Comparison of ENCODE assay signal across 12 cellular contexts in genomic region chr10:102813734-102814455, GRCh38. TPM values are rescaled to one million over a fixed set of nuclear protein-coding genes. Genes with fewer than 3 reads are reported as not detected.
DNase-seq lines count a peak whose midpoint lies in the region; ATAC-seq and TF ChIP-seq lines count a peak whose summit lies in the region.
"Had no signal": no experiment of that assay in that cellular context is flagged by ENCODE, and none has a peak within 500 bp of the region (broad histone marks: within the 10 kb centered on the region; RNA-seq: fewer than 3 reads in every experiment).

No MANE protein-coding gene starts in this region.

- ATAC-seq in DND-41 (ENCODE audit: insufficient read depth, low read depth) (no peak), right cardiac atrium (peak; percentile 18 to 52), sciatic nerve (peak; percentile 30), HG02884 (IDR thresholded peaks at IDR 0.05; ENCODE audit: unreplicated experiment) (no peak), HG03108 (IDR thresholded peaks at IDR 0.05; ENCODE audit: unreplicated experiment) (no peak)

- no peak overlapping the region for H3K4me2 ChIP-seq in DND-41 (ENCODE audit: insufficient read depth, low read length)

- DNase-seq in DND-41: no peak
- DNase-seq in right cardiac atrium: peak; percentile 57 to 78 (median 70)
- DNase-seq in sciatic nerve (ENCODE audit: low spot score): peak; percentile 77
- DNase-seq in activated effector memory CD4-positive, alpha-beta T cell treated with anti-CD3 and anti-CD28 coated beads, Interleukin-2, amount 50 U/mL, for 16 hours: no peak
- no peak for DNase-seq in NCI-H524 treated with DMSO at 0.1 percent for 48 hours (lab: John Stamatoyannopoulos, UW)
- DNase-seq: DMS 273 treated with DMSO at 0.1 percent for 48 hours, hippocampal formation, NCI-H526 had no signal

- no peak overlapping the region for H3K9ac ChIP-seq in DND-41 (ENCODE audit: low read depth, low read length)

- H2AFZ ChIP-seq in DND-41 (ENCODE audit: low read depth, low read length): no peak overlapping the region

- peaks cover 51% of the 10 kb centered on the region for H3K36me3 ChIP-seq in DND-41 (ENCODE audit: insufficient read depth, low read length)

- H3K27ac ChIP-seq in DND-41 (ENCODE audit: low read length) (peak overlapping the region; percentile 91; the same call in 1 of the 2 replicates), angular gyrus (ENCODE audit: low read depth, low read length) (peak overlapping the region; percentile 14), right cardiac atrium (ENCODE audit: low read length) (peak overlapping the region; percentile 86)

- no peak overlapping the region for H3K4me3 ChIP-seq in DND-41 (ENCODE audit: low read depth in 1 of 2, low read length in 2 of 2)
- H3K4me3 ChIP-seq in right cardiac atrium (ENCODE audit: low read length): no peak overlapping the region

- H3K9me3 ChIP-seq in DND-41 (ENCODE audit: insufficient read depth, low read length, severe bottlenecking) (no peaks in the 10 kb centered on the region), right cardiac atrium (ENCODE audit: control insufficient read depth, low read length) (no peaks in the 10 kb centered on the region)

- peaks cover 22% of the 10 kb centered on the region for H3K4me1 ChIP-seq in DND-41 (ENCODE audit: insufficient read depth, low read length)
- peaks cover 26% of the 10 kb centered on the region for H3K4me1 ChIP-seq in right cardiac atrium (ENCODE audit: control insufficient read depth, insufficient read depth, low read length)

- intact Hi-C loops in right cardiac atrium (cut with DNase I): loop anchor here in 2 of 4 donors (2.0 to 10.0 kb wide), 2 partner anchors 13 to 69 kb away; partner anchors contain the start of gene WBP1L (in 1 of the 2)
- intact Hi-C loops in sciatic nerve (cut with DNase I): loop anchor here (10.0 kb wide), 1 partner anchor 59 kb away; no protein-coding TSS in a partner anchor

- H3K27me3 ChIP-seq in DND-41 (ENCODE audit: insufficient read depth, low read length, poor library complexity) (no peaks in the 10 kb centered on the region), right cardiac atrium (ENCODE audit: control insufficient read depth, insufficient read depth) (no peaks in the 10 kb centered on the region)

- 53% methylated on average over 16 of the region's 16 CpGs for WGBS in right cardiac atrium

- no peaks in the 10 kb centered on the region for H3K79me2 ChIP-seq in DND-41 (ENCODE audit: insufficient read depth, low read length)

- no peak for TF ChIP-seq CTCF in DND-41 (IDR thresholded peaks at IDR 0.05; ENCODE audit: borderline replicate concordance, extremely low read depth, low read length, poor library complexity, severe bottlenecking)

- no peaks in the 10 kb centered on the region for H4K20me1 ChIP-seq in DND-41 (ENCODE audit: insufficient read depth, low read length)

RNA-seq across cellular contexts. Expression of gene CYP17A1, which starts 23.3 kb away (rescaled TPM):
- total RNA-seq in right cardiac atrium (not detected), sciatic nerve (0.18 TPM)
- polyA plus RNA-seq in right cardiac atrium: 0.11 TPM
- total RNA-seq: urinary bladder had no signal
- polyA plus RNA-seq: urinary bladder had no signal

RNA-seq across cellular contexts. Expression of gene BORCS7, which starts 40.2 kb away (rescaled TPM):
- total RNA-seq in right cardiac atrium (10 to 100 TPM; 17.7 to 25.8 (median 20.4) TPM), sciatic nerve (21.1 TPM)
- polyA plus RNA-seq in right cardiac atrium: 24.4 TPM

RNA-seq across cellular contexts. Expression of gene AS3MT, which starts 55.4 kb away (rescaled TPM):
- total RNA-seq in right cardiac atrium: 10 to 100 TPM in 3 of 4 donors, 1 to 10 TPM in 1; 10.0 to 17.5 (median 14.1) TPM
- polyA plus RNA-seq in right cardiac atrium: 35.2 TPM
- 0.49 TPM for total RNA-seq in sciatic nerve

Comparison
In these comparisons a context has a peak if more than half of its experiments do, and no peak if none do; other contexts are left out.
1. ATAC-seq: peak in right cardiac atrium (2 of 2) and sciatic nerve (single experiment); none in DND-41 (single experiment), HG02884 (single experiment) and HG03108 (single experiment).
2. DNase-seq: peak in right cardiac atrium (3 of 3) and sciatic nerve (single experiment); none in DND-41 (single experiment), activated effector memory CD4-positive, alpha-beta T cell treated with anti-CD3 and anti-CD28 coated beads, Interleukin-2, amount 50 U/mL, for 16 hours (single experiment) and NCI-H524 treated with DMSO at 0.1 percent for 48 hours (single experiment).
3. H3K27ac ChIP-seq: peak in every context shown above with its lines; median percentile 91 in DND-41; 86 in right cardiac atrium; 14 in angular gyrus.